In the genomic region with DNA sequence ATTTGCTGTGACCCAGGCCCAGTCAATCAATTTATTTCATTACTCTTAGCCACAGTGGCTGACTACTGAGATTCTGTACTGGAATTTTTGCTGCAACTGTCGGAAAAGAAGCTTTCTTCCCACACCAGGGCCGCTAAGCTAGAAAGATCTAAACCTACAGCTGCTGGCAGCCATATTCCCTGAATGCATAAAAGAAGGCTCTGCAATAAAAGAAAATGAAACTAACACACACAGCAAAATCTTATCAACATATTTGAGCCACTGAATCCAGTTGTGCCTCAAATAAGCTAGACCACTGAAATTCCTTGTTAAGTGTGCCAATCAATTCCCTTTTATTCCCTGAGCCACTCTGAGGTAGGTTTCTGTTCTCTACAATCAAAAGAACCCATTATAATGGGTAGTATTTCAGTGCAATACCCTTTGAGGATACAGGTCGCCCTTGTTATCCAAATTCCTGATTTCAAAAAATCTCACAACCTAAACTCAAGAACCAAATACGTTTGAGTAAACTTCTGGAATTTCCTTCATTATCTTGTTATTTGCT, we compare ENCODE assay signal across 16 cellular contexts.
DNase-seq lines count a peak whose midpoint lies in the region; ATAC-seq, FAIRE-seq and TF ChIP-seq lines count a peak whose summit lies in the region.
"Had no signal": no experiment of that assay in that cellular context is flagged by ENCODE, and none has a peak within 500 bp of the region (broad histone marks: within the 10 kb centered on the region; RNA-seq: fewer than 3 reads in every experiment).

No MANE protein-coding gene starts in this region.

- H3K4me3 Mint-ChIP-seq in H9: no peak overlapping the region
- H3K4me3 Mint-ChIP-seq in osteocyte (ENCODE audit: unreplicated experiment): no peak overlapping the region
- H3K4me3 Mint-ChIP-seq in activated CD8-positive, alpha-beta T cell treated with anti-CD3 and anti-CD28 coated beads for 36 hours: no peak overlapping the region
- H3K4me3 Mint-ChIP-seq: activated T-helper 1 cell treated with anti-CD3 and anti-CD28 coated beads, Interleukin-12 subunit alpha, Interleukin-12 subunit beta, Interleukin-2, Interleukin-4 antibody, amounts not matched to agents 30 ng/mL and 10 ng/mL and 1 ng/mL, durations not matched to agents 14 hours and 24 hours and 36 hours had no signal

- no peak overlapping the region for H2BK5ac ChIP-seq in H9 (ENCODE audit: insufficient read length, low read length)

- no peaks in the 10 kb centered on the region for H3F3A ChIP-seq in PC-3 (ENCODE audit: low read length, unreplicated experiment)

- intact Hi-C loops in Panc1 (cut with micrococcal nuclease; ENCODE audit: unreplicated experiment) (no loop called here), endothelial cell of umbilical vein (cut with micrococcal nuclease) (no loop called here), PC-3 (cut with micrococcal nuclease) (no loop called here)
- intact Hi-C loops in activated CD8-positive, alpha-beta T cell treated with anti-CD3 and anti-CD28 coated beads for 36 hours (cut with micrococcal nuclease): no loop called here

- H3K18ac ChIP-seq in H9 (ENCODE audit: insufficient read length, low read depth, low read length): no peak overlapping the region

- DNase-seq in H9: no peak
- no peak for DNase-seq in Panc1 (ENCODE audit: low read depth, low spot score)
- peak; percentile 12 for DNase-seq in endothelial cell of umbilical vein (ENCODE audit: low read depth, low spot score)
- DNase-seq in osteocyte (ENCODE audit: extremely low spot score, unreplicated experiment): no peak
- DNase-seq in activated CD8-positive, alpha-beta T cell treated with anti-CD3 and anti-CD28 coated beads for 36 hours: no peak
- no peak for DNase-seq in PC-3
- DNase-seq: activated CD4-positive, alpha-beta T cell treated with anti-CD3 and anti-CD28 coated beads for 48 hours; BE2C; immature natural killer cell; NCI-H2171; pancreas; T-helper 1 cell had no signal

- no peak for FAIRE-seq in endothelial cell of umbilical vein (lab: Jason Lieb, UNC)
- FAIRE-seq: frontal cortex, pancreas had no signal

- no peak overlapping the region for H3K56ac ChIP-seq in H9 (ENCODE audit: insufficient read length, low read depth, low read length)

- no peak overlapping the region for H2BK15ac ChIP-seq in H9 (ENCODE audit: low read depth, low read length)

- H3K4me1 ChIP-seq in H9 (ENCODE audit: insufficient read depth, low read length): no peaks in the 10 kb centered on the region
- peaks cover 8% of the 10 kb centered on the region; the same call in 1 of the 2 replicates for H3K4me1 ChIP-seq in Panc1 (ENCODE audit: control insufficient read depth, insufficient read depth, low read length)
- H3K4me1 ChIP-seq in endothelial cell of umbilical vein (ENCODE audit: control insufficient read depth, extremely low read depth, insufficient read depth, low read length): peaks cover 3% of the 10 kb centered on the region
- H3K4me1 ChIP-seq in PC-3 (ENCODE audit: insufficient read depth, low read length): no peaks in the 10 kb centered on the region
- H3K4me1 ChIP-seq: pancreas had no signal

- H3K9ac ChIP-seq in H9 (ENCODE audit: extremely low read depth, insufficient read length, low read length): no peak overlapping the region
- no peak overlapping the region for H3K9ac ChIP-seq in endothelial cell of umbilical vein (replicated peaks; ENCODE audit: extremely low read depth, insufficient read depth, low read length)
- H3K9ac ChIP-seq in PC-3 (ENCODE audit: low read length): no peak overlapping the region

- H3K9me1 ChIP-seq in endothelial cell of umbilical vein (replicated peaks; ENCODE audit: control insufficient read depth, extremely low read depth, insufficient read depth, low read length): no peaks in the 10 kb centered on the region

- no peak overlapping the region for H3K4ac ChIP-seq in H9 (ENCODE audit: low read depth, low read length)

- no peaks in the 10 kb centered on the region for H3K79me2 ChIP-seq in H9 (ENCODE audit: insufficient read depth, low read length)
- peaks cover 3% of the 10 kb centered on the region for H3K79me2 ChIP-seq in endothelial cell of umbilical vein (ENCODE audit: control insufficient read depth, insufficient read depth, low read length)
- H3K79me2 ChIP-seq in PC-3 (ENCODE audit: low read length): no peaks in the 10 kb centered on the region

- no peak overlapping the region for H2BK12ac ChIP-seq in H9 (ENCODE audit: insufficient read length, low read depth, low read length)

- dilution Hi-C loops in endothelial cell of umbilical vein (cut with MboI; ENCODE audit: extremely low pct_ligation_motif_present, low sequenced_read_pairs): no loop called here

- H3K27ac Mint-ChIP-seq in H9: peak overlapping the region in 2 of 3 experiments; percentile 2 to 88; a peak in 3 of 7 replicates
- H3K27ac Mint-ChIP-seq in osteocyte (ENCODE audit: unreplicated experiment): peak overlapping the region; percentile 2
- no peak overlapping the region for H3K27ac Mint-ChIP-seq in activated CD8-positive, alpha-beta T cell treated with anti-CD3 and anti-CD28 coated beads for 36 hours
- H3K27ac Mint-ChIP-seq: activated T-helper 1 cell treated with anti-CD3 and anti-CD28 coated beads, Interleukin-12 subunit alpha, Interleukin-12 subunit beta, Interleukin-2, Interleukin-4 antibody, amounts not matched to agents 30 ng/mL and 10 ng/mL and 1 ng/mL, durations not matched to agents 14 hours and 24 hours and 36 hours had no signal

- H4K20me1 ChIP-seq in H9 (ENCODE audit: control insufficient read depth, insufficient read depth, insufficient read length) (no peaks in the 10 kb centered on the region), endothelial cell of umbilical vein (replicated peaks; ENCODE audit: control insufficient read depth, extremely low read depth, insufficient read depth, low read length) (no peaks in the 10 kb centered on the region), PC-3 (ENCODE audit: low read length) (no peaks in the 10 kb centered on the region)

- H3K4me2 ChIP-seq in H9 (ENCODE audit: insufficient read depth, insufficient read length, low read length) (no peak overlapping the region), endothelial cell of umbilical vein (ENCODE audit: insufficient read depth, low read length) (peak overlapping the region; percentile 28), PC-3 (ENCODE audit: low read length) (no peak overlapping the region)

- peaks cover 34% of the 10 kb centered on the region in 2 experiments for H3K4me1 Mint-ChIP-seq in H9
- H3K4me1 Mint-ChIP-seq in osteocyte (ENCODE audit: unreplicated experiment): peaks cover 18% of the 10 kb centered on the region
- peaks cover 9% of the 10 kb centered on the region for H3K4me1 Mint-ChIP-seq in activated CD8-positive, alpha-beta T cell treated with anti-CD3 and anti-CD28 coated beads for 36 hours (ENCODE audit: low read depth)

- no peak overlapping the region for H4K91ac ChIP-seq in H9 (ENCODE audit: insufficient read length, low read depth, low read length)

- no peaks in the 10 kb centered on the region for H3K9me3 ChIP-seq in H9 (ENCODE audit: control insufficient read depth, low read depth, low read length)
- H3K9me3 ChIP-seq in Panc1 (ENCODE audit: control insufficient read depth, insufficient read depth, low read depth, low read length): no peaks in the 10 kb centered on the region
- H3K9me3 ChIP-seq in endothelial cell of umbilical vein (replicated peaks; ENCODE audit: control insufficient read depth, insufficient read depth, low read length): no peaks in the 10 kb centered on the region
- H3K9me3 ChIP-seq in PC-3 (ENCODE audit: low read length): no peaks in the 10 kb centered on the region
- H3K9me3 ChIP-seq: BE2C, pancreas had no signal

- H3K36me3 ChIP-seq in Panc1 (ENCODE audit: control insufficient read depth, insufficient read depth, low read length) (no peaks in the 10 kb centered on the region), endothelial cell of umbilical vein (ENCODE audit: control insufficient read depth in 2 of 2, extremely low read depth in 1 of 2, insufficient read depth in 2 of 2, low read length in 2 of 2) (no peaks in the 10 kb centered on the region), PC-3 (ENCODE audit: low read depth, low read length) (no peaks in the 10 kb centered on the region)
- H3K36me3 ChIP-seq: BE2C, pancreas had no signal

- CTCF ChIA-PET in Panc1 (lab: Charles Lee) (no interaction called here), endothelial cell of umbilical vein (lab: Charles Lee) (interaction anchor here (1.0 to 1.7 kb wide), 2 partner anchors 9 to 98 kb away, joined by 3 read pairs; no protein-coding TSS in a partner anchor), PC-3 (lab: Charles Lee) (no interaction called here)
- CTCF ChIA-PET in activated CD8-positive, alpha-beta T cell treated with anti-CD3 and anti-CD28 coated beads for 36 hours (lab: Charles Lee): interaction anchor here (1.3 kb wide), 1 partner anchor 99 kb away, joined by 3 read pairs; no protein-coding TSS in a partner anchor

- H3K36me3 Mint-ChIP-seq in H9 (ENCODE audit: insufficient read depth in 1 of 3, low read depth in 3 of 3) (peaks cover 0 to 8% (median 1%) of the 10 kb centered on the region in 3 experiments; a peak in 3 of 7 replicates), osteocyte (ENCODE audit: unreplicated experiment) (peaks cover 7% of the 10 kb centered on the region)
- H3K36me3 Mint-ChIP-seq in activated CD8-positive, alpha-beta T cell treated with anti-CD3 and anti-CD28 coated beads for 36 hours (ENCODE audit: low read depth): peaks cover 9% of the 10 kb centered on the region

- H2AK5ac ChIP-seq in H9 (ENCODE audit: insufficient read length, low read length): no peak overlapping the region

- H3K27me3 ChIP-seq in H9 (ENCODE audit: insufficient read depth, low read length) (no peaks in the 10 kb centered on the region), Panc1 (ENCODE audit: control insufficient read depth, insufficient read depth, low read length) (no peaks in the 10 kb centered on the region), endothelial cell of umbilical vein (ENCODE audit: control insufficient read depth in 2 of 2, insufficient read depth in 2 of 2, low read length in 2 of 2) (no peaks in the 10 kb centered on the region), PC-3 (ENCODE audit: low read length) (no peaks in the 10 kb centered on the region)
- H3K27me3 ChIP-seq: BE2C, pancreas had no signal

- no peak overlapping the region for H3K14ac ChIP-seq in H9 (ENCODE audit: insufficient read depth, low read length)

- H3K4me3 ChIP-seq in Panc1 (ENCODE audit: low read depth in 2 of 2, low read length in 2 of 2): peak overlapping the region; percentile 8 to 21; a peak in 3 of 4 replicates
- H3K4me3 ChIP-seq in endothelial cell of umbilical vein (replicated peaks in 1 of 3; ENCODE audit: insufficient read depth in 1 of 3, low read depth in 1 of 3, low read length in 3 of 3): no peak overlapping the region
- no peak overlapping the region for H3K4me3 ChIP-seq in PC-3 (ENCODE audit: low read length)
- H3K4me3 ChIP-seq: pancreas had no signal

- TF ChIP-seq CTCF in H9 (conservative IDR thresholded peaks at IDR 0.05) (no peak), Panc1 (IDR thresholded peaks at IDR 0.05) (no peak), endothelial cell of umbilical vein (IDR thresholded peaks at IDR 0.05; ENCODE audit: extremely low read depth in 1 of 2, insufficient read depth in 1 of 2, low read depth in 1 of 2, low read length in 2 of 2) (no peak), osteocyte (IDR thresholded peaks at IDR 0.05) (no peak), PC-3 (conservative IDR thresholded peaks at IDR 0.05; ENCODE audit: low read depth, low read length) (no peak)
- no peak for TF ChIP-seq CTCF in activated CD8-positive, alpha-beta T cell treated with anti-CD3 and anti-CD28 coated beads for 36 hours (IDR thresholded peaks at IDR 0.05)

- H4K5ac ChIP-seq in H9 (ENCODE audit: insufficient read length, low read depth, low read length): no peak overlapping the region

- H3K9me3 Mint-ChIP-seq in H9 (peaks cover 3 to 6% of the 10 kb centered on the region in 2 experiments; a peak in 3 of 5 replicates), osteocyte (ENCODE audit: unreplicated experiment) (peaks cover 5% of the 10 kb centered on the region)
- peaks cover 2% of the 10 kb centered on the region for H3K9me3 Mint-ChIP-seq in activated CD8-positive, alpha-beta T cell treated with anti-CD3 and anti-CD28 coated beads for 36 hours
- H3K9me3 Mint-ChIP-seq: activated T-helper 1 cell treated with anti-CD3 and anti-CD28 coated beads, Interleukin-12 subunit alpha, Interleukin-12 subunit beta, Interleukin-2, Interleukin-4 antibody, amounts not matched to agents 30 ng/mL and 10 ng/mL and 1 ng/mL, durations not matched to agents 14 hours and 24 hours and 36 hours had no signal

- BruUV-seq in Panc1 (replicated peaks; lab: Mats Ljungman, UMichigan) (no TSS peak), endothelial cell of umbilical vein (replicated peaks; lab: Mats Ljungman, UMichigan) (no TSS peak), PC-3 (replicated peaks; lab: Mats Ljungman, UMichigan) (no TSS peak)

- peak overlapping the region; percentile 12 for H2BK20ac ChIP-seq in H9 (ENCODE audit: low read depth, low read length, poor library complexity, severe bottlenecking)

- in situ Hi-C loops in Panc1 (cut with HindIII; ENCODE audit: low pct_unique_long_range_greater_than_20kb, low sequenced_read_pairs): no loop called here

- ATAC-seq in Panc1: peak; percentile 63
- ATAC-seq in GM18870 (IDR thresholded peaks at IDR 0.05; ENCODE audit: unreplicated experiment): no peak
- ATAC-seq in GM21723 (IDR thresholded peaks at IDR 0.05; ENCODE audit: unreplicated experiment): no peak
- no peak for ATAC-seq in activated CD8-positive, alpha-beta T cell treated with anti-CD3 and anti-CD28 coated beads for 36 hours
- ATAC-seq in PC-3: no peak

- H2AFZ ChIP-seq in H9 (ENCODE audit: low read length): no peak overlapping the region
- H2AFZ ChIP-seq in endothelial cell of umbilical vein (ENCODE audit: low read depth, low read length): no peak overlapping the region
- no peak overlapping the region for H2AFZ ChIP-seq in PC-3 (ENCODE audit: low read length)

- WGBS in H9 (ENCODE audit: extremely low coverage, insufficient read length, low lambda C conversion rate): no CpG with 5 or more reads among the region's 4 CpGs

- H3K79me1 ChIP-seq in H9 (ENCODE audit: insufficient read depth, low read depth, low read length, poor library complexity, severe bottlenecking): no peaks in the 10 kb centered on the region

- H2BK120ac ChIP-seq in H9 (ENCODE audit: low read depth, low read length, poor library complexity, severe bottlenecking): no peak overlapping the region

- no peak overlapping the region for H4K8ac ChIP-seq in H9 (replicated peaks; ENCODE audit: insufficient read length, low read depth, low read length)

- POLR2A ChIA-PET in Panc1 (lab: Charles Lee) (no interaction called here), endothelial cell of umbilical vein (lab: Charles Lee) (no interaction called here), PC-3 (lab: Charles Lee; ENCODE audit: unreplicated experiment) (no interaction called here)
- POLR2A ChIA-PET in activated CD8-positive, alpha-beta T cell treated with anti-CD3 and anti-CD28 coated beads for 36 hours (lab: Charles Lee): no interaction called here

- no peak overlapping the region for H3K23ac ChIP-seq in H9 (ENCODE audit: insufficient read length, low read depth, low read length)

- H3K27ac ChIP-seq in H9 (ENCODE audit: insufficient read length, low read depth, low read length): no peak overlapping the region
- peak overlapping the region; percentile 60 for H3K27ac ChIP-seq in Panc1 (ENCODE audit: low read length)
- no peak overlapping the region for H3K27ac ChIP-seq in endothelial cell of umbilical vein (ENCODE audit: insufficient read depth, low read depth, low read length)
- no peak overlapping the region for H3K27ac ChIP-seq in PC-3 (ENCODE audit: low read length)
- H3K27ac ChIP-seq: pancreas had no signal

- H3K23me2 ChIP-seq in H9 (ENCODE audit: insufficient read length, low read depth, low read length, poor library complexity, severe bottlenecking): no peaks in the 10 kb centered on the region

- TF ChIP-seq POLR2A in endothelial cell of umbilical vein (IDR thresholded peaks at IDR 0.05; ENCODE audit: low read depth, low read length): no peak

- H3K27me3 Mint-ChIP-seq in H9 (ENCODE audit: low read depth) (no peaks in the 10 kb centered on the region), osteocyte (ENCODE audit: unreplicated experiment) (no peaks in the 10 kb centered on the region)
- no peaks in the 10 kb centered on the region for H3K27me3 Mint-ChIP-seq in activated CD8-positive, alpha-beta T cell treated with anti-CD3 and anti-CD28 coated beads for 36 hours

- H3K9me2 ChIP-seq in PC-3 (replicated peaks; ENCODE audit: low read length): no peaks in the 10 kb centered on the region

- H3T11ph ChIP-seq in H9 (ENCODE audit: low read length): no peak overlapping the region

Comparison
In these comparisons a context has a peak if more than half of its experiments do, and no peak if none do; other contexts are left out.
1. H3K4me3 ChIP-seq: peak in Panc1 (2 of 2); none in endothelial cell of umbilical vein (0 of 3) and PC-3 (single experiment).
2. CTCF ChIA-PET loops: an anchor here in endothelial cell of umbilical vein (1.0 to 1.7 kb wide) and activated CD8-positive, alpha-beta T cell treated with anti-CD3 and anti-CD28 coated beads for 36 hours (1.3 kb wide); none called in Panc1 and PC-3.